In genomic region chr1:39540504-39541031, GRCh38 we compare ENCODE assay signal across 9 cellular contexts. TPM values are rescaled to one million over a fixed set of nuclear protein-coding genes. Genes with fewer than 3 reads are reported as not detected.
DNase-seq lines count a peak whose midpoint lies in the region; ATAC-seq, FAIRE-seq and TF ChIP-seq lines count a peak whose summit lies in the region.
"Had no signal": no experiment of that assay in that cellular context is flagged by ENCODE, and none has a peak within 500 bp of the region (broad histone marks: within the 10 kb centered on the region; RNA-seq: fewer than 3 reads in every experiment).

No MANE protein-coding gene starts in this region.

- no peak overlapping the region for H3K27ac Mint-ChIP-seq in HFFc6
- no peak overlapping the region for H3K27ac Mint-ChIP-seq in astrocyte (ENCODE audit: unreplicated experiment)
- no peak overlapping the region for H3K27ac Mint-ChIP-seq in stimulated activated memory B cell treated with anti-CD40 and anti-IgM and Interleukin-4, amounts not matched to agents 10 μg/mL and 1 μg/mL and 100 μg/mL, for 72 hours
- no peak overlapping the region for H3K27ac Mint-ChIP-seq in CD8-positive, alpha-beta memory T cell
- H3K27ac Mint-ChIP-seq: memory B cell had no signal

- CTCF ChIA-PET in CD8-positive, alpha-beta memory T cell (lab: Charles Lee): no interaction called here

- DNase-seq in HFFc6 (peak; percentile 23), astrocyte (ENCODE audit: low read depth) (peak; percentile 29), hepatic stellate cell (ENCODE audit: low spot score) (peak; percentile 35), smooth muscle cell of the brain vasculature (ENCODE audit: low read depth, low spot score) (peak; percentile 32), AG08395 (ENCODE audit: low spot score) (no peak)
- DNase-seq in CD8-positive, alpha-beta memory T cell: no peak
- DNase-seq in activated CD4-positive, alpha-beta T cell treated with anti-CD3 and anti-CD28 coated beads for 4 hours: no peak

- TF ChIP-seq CTCF in HFFc6 (IDR thresholded peaks at IDR 0.05) (no peak), astrocyte (IDR thresholded peaks at IDR 0.05; ENCODE audit: insufficient read depth, low read depth, low read length) (no peak)

- H3K9ac ChIP-seq in astrocyte (ENCODE audit: low read length): no peak overlapping the region

- no peaks in the 10 kb centered on the region for H3K79me2 ChIP-seq in astrocyte (ENCODE audit: insufficient read depth, low read length)

- peaks cover 4% of the 10 kb centered on the region for H4K20me1 ChIP-seq in astrocyte (ENCODE audit: insufficient read depth, low read length)

- no peak overlapping the region for H3K4me2 ChIP-seq in astrocyte (ENCODE audit: low read length)

- FAIRE-seq in astrocyte (lab: Jason Lieb, UNC): no peak

- H3K36me3 Mint-ChIP-seq in HFFc6 (ENCODE audit: low read depth) (peaks cover 9% of the 10 kb centered on the region; the same call in 1 of the 2 replicates), astrocyte (ENCODE audit: low read depth, unreplicated experiment) (peaks cover 11% of the 10 kb centered on the region)
- peaks cover 53% of the 10 kb centered on the region for H3K36me3 Mint-ChIP-seq in stimulated activated memory B cell treated with anti-CD40 and anti-IgM and Interleukin-4, amounts not matched to agents 10 μg/mL and 1 μg/mL and 100 μg/mL, for 72 hours
- peaks cover 0 to 59% (median 9%) of the 10 kb centered on the region in 3 donors for H3K36me3 Mint-ChIP-seq in CD8-positive, alpha-beta memory T cell

- POLR2A ChIA-PET in CD8-positive, alpha-beta memory T cell (lab: Charles Lee): no interaction called here

- H2AFZ ChIP-seq in astrocyte (ENCODE audit: low read depth, low read length): no peak overlapping the region

- peaks cover 19% of the 10 kb centered on the region for H3K4me1 Mint-ChIP-seq in HFFc6 (ENCODE audit: low read depth)
- H3K4me1 Mint-ChIP-seq in astrocyte (ENCODE audit: low read depth, unreplicated experiment): peaks cover 10% of the 10 kb centered on the region
- peaks cover 20% of the 10 kb centered on the region for H3K4me1 Mint-ChIP-seq in stimulated activated memory B cell treated with anti-CD40 and anti-IgM and Interleukin-4, amounts not matched to agents 10 μg/mL and 1 μg/mL and 100 μg/mL, for 72 hours
- H3K4me1 Mint-ChIP-seq in CD8-positive, alpha-beta memory T cell: peaks cover 0 to 11% (median 7%) of the 10 kb centered on the region in 3 donors

- no peaks in the 10 kb centered on the region for H3K4me1 ChIP-seq in astrocyte (ENCODE audit: insufficient read depth, low read length)
- no peaks in the 10 kb centered on the region for H3K4me1 ChIP-seq in CD8-positive, alpha-beta memory T cell (ENCODE audit: insufficient read depth, low read length)

- H3K9me3 Mint-ChIP-seq in HFFc6: no peaks in the 10 kb centered on the region
- no peaks in the 10 kb centered on the region for H3K9me3 Mint-ChIP-seq in astrocyte (ENCODE audit: unreplicated experiment)
- H3K9me3 Mint-ChIP-seq in stimulated activated memory B cell treated with anti-CD40 and anti-IgM and Interleukin-4, amounts not matched to agents 10 μg/mL and 1 μg/mL and 100 μg/mL, for 72 hours: no peaks in the 10 kb centered on the region
- H3K9me3 Mint-ChIP-seq in CD8-positive, alpha-beta memory T cell: no peaks in the 10 kb centered on the region
- H3K9me3 Mint-ChIP-seq: memory B cell had no signal

- H3K9me3 ChIP-seq in astrocyte (ENCODE audit: insufficient read depth, low read depth, low read length): no peaks in the 10 kb centered on the region
- no peaks in the 10 kb centered on the region for H3K9me3 ChIP-seq in CD8-positive, alpha-beta memory T cell (ENCODE audit: low read length)

- ATAC-seq in stimulated activated memory B cell treated with anti-CD40 and anti-IgM and Interleukin-4, amounts not matched to agents 10 μg/mL and 1 μg/mL and 100 μg/mL, for 72 hours: no peak

- H3K4me3 Mint-ChIP-seq in HFFc6 (no peak overlapping the region), astrocyte (ENCODE audit: unreplicated experiment) (no peak overlapping the region)
- no peak overlapping the region for H3K4me3 Mint-ChIP-seq in stimulated activated memory B cell treated with anti-CD40 and anti-IgM and Interleukin-4, amounts not matched to agents 10 μg/mL and 1 μg/mL and 100 μg/mL, for 72 hours
- H3K4me3 Mint-ChIP-seq in CD8-positive, alpha-beta memory T cell: no peak overlapping the region
- H3K4me3 Mint-ChIP-seq: memory B cell had no signal

- H3K27me3 Mint-ChIP-seq in HFFc6 (ENCODE audit: insufficient read depth): no peaks in the 10 kb centered on the region
- no peaks in the 10 kb centered on the region for H3K27me3 Mint-ChIP-seq in astrocyte (ENCODE audit: low read depth, unreplicated experiment)
- H3K27me3 Mint-ChIP-seq in stimulated activated memory B cell treated with anti-CD40 and anti-IgM and Interleukin-4, amounts not matched to agents 10 μg/mL and 1 μg/mL and 100 μg/mL, for 72 hours: no peaks in the 10 kb centered on the region
- H3K27me3 Mint-ChIP-seq in CD8-positive, alpha-beta memory T cell: no peaks in the 10 kb centered on the region
- H3K27me3 Mint-ChIP-seq: memory B cell had no signal

- H3K27ac ChIP-seq in astrocyte (ENCODE audit: low read depth, low read length): no peak overlapping the region
- no peak overlapping the region for H3K27ac ChIP-seq in CD8-positive, alpha-beta memory T cell (ENCODE audit: low read depth, low read length)

- H3K36me3 ChIP-seq in astrocyte (ENCODE audit: insufficient read depth, low read length): no peaks in the 10 kb centered on the region
- H3K36me3 ChIP-seq in CD8-positive, alpha-beta memory T cell (ENCODE audit: insufficient read depth, low read length): no peaks in the 10 kb centered on the region

- no peak overlapping the region for H3K4me3 ChIP-seq in astrocyte (ENCODE audit: insufficient read depth, low read depth, low read length)
- no peak overlapping the region for H3K4me3 ChIP-seq in CD8-positive, alpha-beta memory T cell (ENCODE audit: low read length)

- H3K27me3 ChIP-seq in astrocyte (ENCODE audit: insufficient read depth, low read length): no peaks in the 10 kb centered on the region
- H3K27me3 ChIP-seq in CD8-positive, alpha-beta memory T cell (ENCODE audit: insufficient read depth, low read length, poor library complexity, severe bottlenecking): no peaks in the 10 kb centered on the region

RNA-seq across cellular contexts. Expression of gene PABPC4, which starts 36.0 kb away (rescaled TPM):
- 100 to 1,000 TPM; 322 to 352 (median 347) TPM for total RNA-seq in HFFc6 (2021; fragmentation: NEBNext Ultra II Directional; extraction: Animal tissue kit (Norgen Biotek cat#: 25700))
- total RNA-seq in astrocyte: 240 and 245 TPM in 2 replicates
- total RNA-seq in CD8-positive, alpha-beta memory T cell: 100 to 1,000 TPM; 429 to 437 TPM
- polyA plus RNA-seq in CD8-positive, alpha-beta memory T cell: 21.8 TPM

RNA-seq across cellular contexts. Expression of gene BMP8A, which starts 49.1 kb away (rescaled TPM):
- not detected for total RNA-seq in HFFc6 (2021; fragmentation: NEBNext Ultra II Directional; extraction: Animal tissue kit (Norgen Biotek cat#: 25700))
- 0.34 and 0.84 TPM in 2 replicates for total RNA-seq in astrocyte
- total RNA-seq in CD8-positive, alpha-beta memory T cell: under 1 TPM in 1 of 2 experiments, not detected in 1; 0.18 TPM
- not detected for polyA plus RNA-seq in CD8-positive, alpha-beta memory T cell

Comparison
In these comparisons a context has a peak if more than half of its experiments do, and no peak if none do; other contexts are left out.
1. DNase-seq: peak in HFFc6 (single experiment), astrocyte (single experiment), hepatic stellate cell (single experiment) and smooth muscle cell of the brain vasculature (single experiment); none in CD8-positive, alpha-beta memory T cell (0 of 5), AG08395 (single experiment) and activated CD4-positive, alpha-beta T cell treated with anti-CD3 and anti-CD28 coated beads for 4 hours (0 of 2).